ENCODE assay signal across 28 cellular contexts in genomic region chr15:34719883-34720148, GRCh38. TPM values are rescaled to one million over a fixed set of nuclear protein-coding genes. Genes with fewer than 3 reads are reported as not detected.
"Had no signal": no experiment of that assay in that cellular context is flagged by ENCODE, and none has a peak within 500 bp of the region (broad histone marks: within the 10 kb centered on the region; RNA-seq: fewer than 3 reads in every experiment).

No MANE protein-coding gene starts in this region.

- H3K36me3 Mint-ChIP-seq: activated naive CD4-positive, alpha-beta T cell treated with anti-CD3 and anti-CD28 coated beads, Interleukin-2, amount 50 U/mL, for 24 hours had no signal

- H3K9ac ChIP-seq: parathyroid adenoma had no signal

- H3K79me2 ChIP-seq: parathyroid adenoma had no signal

- H2AFZ ChIP-seq: parathyroid adenoma had no signal

- DNase-seq: activated CD4-positive, alpha-beta T cell treated with anti-CD3 and anti-CD28 coated beads, Interleukin-2, amount 10 ng/mL, durations not matched to agents 7 days and 5 days; activated CD8-positive, alpha-beta T cell treated with anti-CD3 and anti-CD28 coated beads, Interleukin-2, amount 10 ng/mL, durations not matched to agents 7 days and 5 days; activated gamma-delta T cell treated with Interleukin-2 at 50 U/mL for 16 hours; aorta; brain microvascular endothelial cell; central memory CD4-positive, alpha-beta T cell; effector memory CD8-positive, alpha-beta T cell; foreskin melanocyte; head of caudate nucleus; kidney; left lung; midbrain; sigmoid colon; spleen; stimulated activated CD4-positive, alpha-beta T cell treated with anti-CD3 and anti-CD28 coated beads, Interleukin-4, amount 100 ng/mL, for 4 hours; substantia nigra; tibial artery had no signal

- H3K4me1 Mint-ChIP-seq: activated CD4-positive, alpha-beta T cell treated with anti-CD3 and anti-CD28 coated beads, Interleukin-2, amount 10 ng/mL, durations not matched to agents 7 days and 5 days; activated naive CD4-positive, alpha-beta T cell treated with anti-CD3 and anti-CD28 coated beads, Interleukin-2, amount 50 U/mL, for 24 hours had no signal

- H3K27me3 ChIP-seq: tibial artery had no signal

- H3K4me3 ChIP-seq: left lung, sigmoid colon, spleen, tibial artery had no signal

- ATAC-seq: activated CD4-positive, CD25-positive, alpha-beta regulatory T cell treated with anti-CD3 and anti-CD28 coated beads, Interleukin-2, amount 50 U/mL, for 24 hours; activated CD8-positive, alpha-beta T cell treated with anti-CD3 and anti-CD28 coated beads, Interleukin-2, amount 10 ng/mL, durations not matched to agents 7 days and 5 days; effector memory CD8-positive, alpha-beta T cell; esophagus mucosa; left lung had no signal

- H3K9me3 Mint-ChIP-seq: activated CD4-positive, alpha-beta T cell treated with anti-CD3 and anti-CD28 coated beads, Interleukin-2, amount 10 ng/mL, durations not matched to agents 7 days and 5 days; activated naive CD4-positive, alpha-beta T cell treated with anti-CD3 and anti-CD28 coated beads, Interleukin-2, amount 50 U/mL, for 24 hours; activated T-helper 1 cell treated with anti-CD3 and anti-CD28 coated beads, Interleukin-12 subunit alpha, Interleukin-12 subunit beta, Interleukin-2, Interleukin-4 antibody, amounts not matched to agents 30 ng/mL and 10 ng/mL and 1 ng/mL, durations not matched to agents 14 hours and 24 hours and 36 hours; effector memory CD8-positive, alpha-beta T cell; nephron; stimulated activated naive CD8-positive, alpha-beta T cell treated with anti-CD3 and anti-CD28 coated beads, Interleukin-15, Interleukin-2, amounts not matched to agents 100 ng/mL and 50 ng/mL, for 24 hours; T-helper 1 cell treated with Interleukin-12 subunit alpha and Interleukin-12 subunit beta and Interleukin-4 antibody, amounts not matched to agents 30 μg/mL and 1 μg/mL, for 36 hours had no signal

- H3K4me3 Mint-ChIP-seq: activated CD4-positive, alpha-beta T cell treated with anti-CD3 and anti-CD28 coated beads, Interleukin-2, amount 10 ng/mL, durations not matched to agents 7 days and 5 days; activated CD8-positive, alpha-beta T cell treated with anti-CD3 and anti-CD28 coated beads, Interleukin-2, amount 10 ng/mL, durations not matched to agents 7 days and 5 days; activated naive CD4-positive, alpha-beta T cell treated with anti-CD3 and anti-CD28 coated beads, Interleukin-2, amount 50 U/mL, for 24 hours; activated T-helper 1 cell treated with anti-CD3 and anti-CD28 coated beads, Interleukin-12 subunit alpha, Interleukin-12 subunit beta, Interleukin-2, Interleukin-4 antibody, amounts not matched to agents 30 ng/mL and 10 ng/mL and 1 ng/mL, durations not matched to agents 14 hours and 24 hours and 36 hours; effector memory CD8-positive, alpha-beta T cell; stimulated activated naive CD8-positive, alpha-beta T cell treated with anti-CD3 and anti-CD28 coated beads, Interleukin-15, Interleukin-2, amounts not matched to agents 100 ng/mL and 50 ng/mL, for 24 hours; T-helper 1 cell treated with Interleukin-12 subunit alpha and Interleukin-12 subunit beta and Interleukin-4 antibody, amounts not matched to agents 30 μg/mL and 1 μg/mL, for 36 hours had no signal

- H3K9me3 ChIP-seq: left lung, sigmoid colon, spleen, tibial artery had no signal

- H3K36me3 ChIP-seq: brain microvascular endothelial cell, left lung, sigmoid colon, spleen, tibial artery had no signal

- H3K4me1 ChIP-seq: parathyroid adenoma had no signal

- H3K27ac Mint-ChIP-seq: activated CD4-positive, alpha-beta T cell treated with anti-CD3 and anti-CD28 coated beads, Interleukin-2, amount 10 ng/mL, durations not matched to agents 7 days and 5 days; activated CD8-positive, alpha-beta T cell treated with anti-CD3 and anti-CD28 coated beads, Interleukin-2, amount 10 ng/mL, durations not matched to agents 7 days and 5 days; activated naive CD4-positive, alpha-beta T cell treated with anti-CD3 and anti-CD28 coated beads, Interleukin-2, amount 50 U/mL, for 24 hours; activated T-helper 1 cell treated with anti-CD3 and anti-CD28 coated beads, Interleukin-12 subunit alpha, Interleukin-12 subunit beta, Interleukin-2, Interleukin-4 antibody, amounts not matched to agents 30 ng/mL and 10 ng/mL and 1 ng/mL, durations not matched to agents 14 hours and 24 hours and 36 hours; effector memory CD8-positive, alpha-beta T cell; stimulated activated naive CD8-positive, alpha-beta T cell treated with anti-CD3 and anti-CD28 coated beads, Interleukin-15, Interleukin-2, amounts not matched to agents 100 ng/mL and 50 ng/mL, for 24 hours; T-helper 1 cell treated with Interleukin-12 subunit alpha and Interleukin-12 subunit beta and Interleukin-4 antibody, amounts not matched to agents 30 μg/mL and 1 μg/mL, for 36 hours had no signal

- H3K27ac ChIP-seq: brain microvascular endothelial cell, left lung, parathyroid adenoma, spleen had no signal

RNA-seq across cellular contexts. Expression of gene GJD2, which starts 35.0 kb away (rescaled TPM):
- total RNA-seq: activated CD4-positive, alpha-beta T cell treated with anti-CD3 and anti-CD28 coated beads, Interleukin-2, amount 10 ng/mL, durations not matched to agents 7 days and 5 days; activated CD8-positive, alpha-beta T cell treated with anti-CD3 and anti-CD28 coated beads, Interleukin-2, amount 10 ng/mL, durations not matched to agents 7 days and 5 days; activated T-helper 1 cell treated with anti-CD3 and anti-CD28 coated beads, Interleukin-12 subunit alpha, Interleukin-12 subunit beta, Interleukin-2, Interleukin-4 antibody, amounts not matched to agents 30 ng/mL and 10 ng/mL and 1 ng/mL, durations not matched to agents 14 hours and 24 hours and 36 hours; dermis microvascular lymphatic vessel endothelial cell; endothelial cell of umbilical vein; esophagus mucosa; kidney; left lung; spleen had no signal
- polyA plus RNA-seq: aorta, endothelial cell of umbilical vein, sigmoid colon, urinary bladder had no signal
